17 cellular contexts compared by ENCODE assay signal in genomic region chr17:27376637-27377547, GRCh38.
DNase-seq lines count a peak whose midpoint lies in the region; ATAC-seq, FAIRE-seq and TF ChIP-seq lines count a peak whose summit lies in the region.
"Had no signal": no experiment of that assay in that cellular context is flagged by ENCODE, and none has a peak within 500 bp of the region (broad histone marks: within the 10 kb centered on the region; RNA-seq: fewer than 3 reads in every experiment).

No MANE protein-coding gene starts in this region.

- H3K4me2 ChIP-seq in astrocyte (ENCODE audit: low read length), result peak overlapping the region; percentile 64

- H3K4me1 Mint-ChIP-seq in astrocyte (ENCODE audit: low read depth, unreplicated experiment), result peaks cover 3% of the 10 kb centered on the region

- H2AFZ ChIP-seq in astrocyte (ENCODE audit: low read depth, low read length), result peak overlapping the region; percentile 11

- H3K27me3 Mint-ChIP-seq in astrocyte (ENCODE audit: low read depth, unreplicated experiment), result peaks cover 13% of the 10 kb centered on the region

- WGBS in thyroid gland, 2 donors, result 90 to 93% methylated on average over 5 of the region's 5 CpGs

- no peaks in the 10 kb centered on the region for H4K20me1 ChIP-seq in astrocyte (ENCODE audit: insufficient read depth, low read length)

- FAIRE-seq in astrocyte (lab: Jason Lieb, UNC), result peak; percentile 23
- FAIRE-seq: frontal cortex had no signal

- H3K4me3 Mint-ChIP-seq in astrocyte (ENCODE audit: unreplicated experiment), result no peak overlapping the region
- H3K4me3 Mint-ChIP-seq: stimulated activated naive CD8-positive, alpha-beta T cell treated with anti-CD3 and anti-CD28 coated beads, Interleukin-15, amount 100 ng/mL, for 72 hours had no signal

- intact Hi-C loops in left ventricle myocardium inferior (cut with micrococcal nuclease), result no loop called here
- intact Hi-C loops in thyroid gland (cut with DNase I), result no loop called here

- no peaks in the 10 kb centered on the region for H3K27me3 ChIP-seq in astrocyte (ENCODE audit: insufficient read depth, low read length)
- H3K27me3 ChIP-seq in left ventricle myocardium inferior (ENCODE audit: low read depth), result no peaks in the 10 kb centered on the region
- no peaks in the 10 kb centered on the region for H3K27me3 ChIP-seq in thyroid gland

- no peaks in the 10 kb centered on the region for H3K79me2 ChIP-seq in astrocyte (ENCODE audit: insufficient read depth, low read length)

- ATAC-seq in GM21526 (IDR thresholded peaks at IDR 0.05; ENCODE audit: low FRiP score, unreplicated experiment), result no peak
- ATAC-seq: stimulated activated naive CD8-positive, alpha-beta T cell treated with anti-CD3 and anti-CD28 coated beads, Interleukin-15, amount 100 ng/mL, for 72 hours had no signal

- peaks cover 27% of the 10 kb centered on the region for H3K4me1 ChIP-seq in astrocyte (ENCODE audit: insufficient read depth, low read length)
- peaks cover 20% of the 10 kb centered on the region for H3K4me1 ChIP-seq in left ventricle myocardium inferior
- peaks cover 19 to 27% of the 10 kb centered on the region in 2 donors for H3K4me1 ChIP-seq in thyroid gland

- no peak overlapping the region for H3K27ac Mint-ChIP-seq in astrocyte (ENCODE audit: unreplicated experiment)
- H3K27ac Mint-ChIP-seq: stimulated activated naive CD8-positive, alpha-beta T cell treated with anti-CD3 and anti-CD28 coated beads, Interleukin-15, amount 100 ng/mL, for 72 hours had no signal

- H3K36me3 ChIP-seq in astrocyte (ENCODE audit: insufficient read depth, low read length) (no peaks in the 10 kb centered on the region), left ventricle myocardium inferior (no peaks in the 10 kb centered on the region), thyroid gland (no peaks in the 10 kb centered on the region)
- H3K36me3 ChIP-seq: spleen had no signal

- no peaks in the 10 kb centered on the region for H3K9me3 ChIP-seq in astrocyte (ENCODE audit: insufficient read depth, low read depth, low read length)
- peaks cover 17% of the 10 kb centered on the region for H3K9me3 ChIP-seq in left ventricle myocardium inferior (replicated peaks)
- H3K9me3 ChIP-seq in thyroid gland, result no peaks in the 10 kb centered on the region

- peaks cover 5% of the 10 kb centered on the region for H3K36me3 Mint-ChIP-seq in astrocyte (ENCODE audit: low read depth, unreplicated experiment)

- DNase-seq in AG08395 (ENCODE audit: low spot score) (peak; percentile 38), HT1080 (ENCODE audit: low read depth) (peak; percentile 62), astrocyte (ENCODE audit: low read depth) (peak; percentile 69), iris pigment epithelial cell (ENCODE audit: low read depth) (peak; percentile 74), left ventricle myocardium inferior (no peak), thyroid gland (no peak), NCI-H146 (lab: John Stamatoyannopoulos, UW) (no peak)
- DNase-seq: activated CD4-positive, alpha-beta T cell treated with anti-CD3 and anti-CD28 coated beads, Interleukin-2, amount 50 U/mL, for 48 hours; Karpas-422; NCI-H2081; NCI-H82; nucleus accumbens; SHP77; spleen; stimulated activated naive CD8-positive, alpha-beta T cell treated with anti-CD3 and anti-CD28 coated beads, Interleukin-15, amount 100 ng/mL, for 72 hours had no signal

- no peak for TF ChIP-seq CTCF in astrocyte (IDR thresholded peaks at IDR 0.05; ENCODE audit: insufficient read depth, low read depth, low read length)
- no peak for TF ChIP-seq CTCF in left ventricle myocardium inferior (IDR thresholded peaks at IDR 0.05; ENCODE audit: borderline replicate concordance)
- no peak for TF ChIP-seq CTCF in thyroid gland (IDR thresholded peaks at IDR 0.05)

- TF ChIP-seq POLR2A in thyroid gland (IDR thresholded peaks at IDR 0.05), result no peak

- H3K9me3 Mint-ChIP-seq in astrocyte (ENCODE audit: unreplicated experiment), result peaks cover 32% of the 10 kb centered on the region

- H3K4me3 ChIP-seq in astrocyte (ENCODE audit: insufficient read depth, low read depth, low read length) (no peak overlapping the region), left ventricle myocardium inferior (no peak overlapping the region), thyroid gland (replicated peaks in 1 of 3) (no peak overlapping the region)
- H3K4me3 ChIP-seq: spleen had no signal

- H3K9ac ChIP-seq in astrocyte (ENCODE audit: low read length), result no peak overlapping the region

- H3K27ac ChIP-seq in astrocyte (ENCODE audit: low read depth, low read length), result peak overlapping the region; percentile 4
- no peak overlapping the region for H3K27ac ChIP-seq in left ventricle myocardium inferior (replicated peaks)
- H3K27ac ChIP-seq in thyroid gland, result no peak overlapping the region
- H3K27ac ChIP-seq: spleen had no signal

Comparison
In these comparisons a context has a peak if more than half of its experiments do, and no peak if none do; other contexts are left out.
1. DNase-seq: peak in AG08395 (single experiment), HT1080 (single experiment), astrocyte (single experiment) and iris pigment epithelial cell (single experiment); none in left ventricle myocardium inferior (single experiment), thyroid gland (0 of 2) and NCI-H146 (single experiment).